In the genomic region with DNA sequence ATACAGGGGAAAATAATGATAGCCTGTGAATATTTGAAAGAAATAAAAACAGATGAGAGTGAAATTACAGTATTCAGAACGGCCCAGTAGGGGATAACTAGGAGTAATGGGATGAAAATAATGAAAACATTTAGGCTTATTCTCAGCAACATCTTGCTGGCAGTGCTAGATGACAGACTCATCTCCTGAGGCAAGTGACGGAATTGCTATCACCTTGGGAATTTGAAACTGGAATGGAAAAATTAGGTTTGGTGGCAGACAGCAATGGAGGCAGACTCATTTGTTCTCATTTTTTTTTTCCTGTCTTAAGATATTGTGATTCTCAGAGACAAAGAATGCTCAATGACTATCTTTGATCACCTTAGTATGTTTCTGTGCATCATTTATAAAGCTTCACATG, we compare ENCODE assay signal across 9 cellular contexts.
"Had no signal": no experiment of that assay in that cellular context is flagged by ENCODE, and none has a peak within 500 bp of the region (broad histone marks: within the 10 kb centered on the region; RNA-seq: fewer than 3 reads in every experiment).

No MANE protein-coding gene starts in this region.

- DNase-seq: GM23248, GOT3, H7, HFFc6, IMR-90, KG1 had no signal

- H3K9ac ChIP-seq: GM23248 had no signal

- H3K4me3 ChIP-seq: GM23248, HAP-1, K562 had no signal

- H3K27ac ChIP-seq: GM23248 had no signal

- H3K4me1 ChIP-seq: HAP-1 had no signal

- H3K4me3 Mint-ChIP-seq: HFFc6 had no signal

- ATAC-seq: HCT116, K562 had no signal

- H3K9me3 ChIP-seq: HAP-1 had no signal

- H3K36me3 ChIP-seq: HAP-1 had no signal

- H3K27ac Mint-ChIP-seq: HFFc6 had no signal
